Comparison of ENCODE assay signal across 1 cellular context in genomic region chr1:156079762-156080597, GRCh38.
TF ChIP-seq lines count a peak whose summit lies in the region.

No MANE protein-coding gene starts in this region.

TF ChIP-seq in K562, 482 proteins besides CTCF, POLR2A, EP300 and RAD21:
- peak; percentile 74; the same call in 1 of the 2 replicates for TF ChIP-seq ZNF263 (CRISPR knock-in tag; IDR thresholded peaks at IDR 0.05; ENCODE audit: borderline replicate concordance)
- no peak for TF ChIP-seq NR4A1 (CRISPR knock-in tag; IDR thresholded peaks at IDR 0.05)
- TF ChIP-seq NR4A1 (tag; IDR thresholded peaks at IDR 0.05): no peak
- peak; percentile 7 for TF ChIP-seq RBM25 (IDR thresholded peaks at IDR 0.05; ENCODE audit: low read depth, low read length, severe bottlenecking)
- peak; percentile 34 for TF ChIP-seq PRDM10 (IDR thresholded peaks at IDR 0.05; ENCODE audit: partially characterized antibody)
